ENCODE assay signal across 1 cellular context in the genomic region with DNA sequence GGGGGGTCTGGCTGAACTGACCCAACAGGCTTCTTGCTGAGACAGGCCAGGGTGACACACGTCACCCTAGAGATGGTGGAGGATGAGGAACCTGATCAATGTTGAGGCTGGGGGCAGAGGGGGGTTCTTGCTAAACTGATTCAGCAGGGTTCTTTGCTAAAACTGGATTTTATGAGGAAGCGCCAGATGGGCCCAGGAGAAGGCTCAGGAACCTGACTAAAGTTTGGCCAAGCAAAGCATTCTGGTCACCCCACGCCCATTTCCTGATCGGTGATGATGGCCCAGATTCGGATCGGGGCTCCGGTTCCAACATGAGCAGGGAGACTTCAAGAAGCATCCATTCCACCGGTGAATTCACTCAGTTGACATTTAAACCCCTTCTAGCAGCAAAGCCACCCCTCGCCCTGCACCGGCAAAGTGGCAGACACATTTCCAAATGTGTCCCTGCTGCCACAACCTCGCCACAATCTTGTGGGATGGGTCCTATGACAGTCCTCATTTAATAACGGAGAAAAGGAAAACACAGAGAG.
TF ChIP-seq lines count a peak whose summit lies in the region.

No MANE protein-coding gene starts in this region.

TF ChIP-seq in H1, 55 proteins besides CTCF, POLR2A, EP300 and RAD21:
- TF ChIP-seq CTBP2 (IDR thresholded peaks at IDR 0.05; ENCODE audit: borderline replicate concordance, insufficient read depth, insufficient read length, low read length) (no peak), ASH2L (IDR thresholded peaks at IDR 0.05; ENCODE audit: low read length) (no peak), BRCA1 (IDR thresholded peaks at IDR 0.05; ENCODE audit: low read depth, low read length) (no peak), NANOG (IDR thresholded peaks at IDR 0.05; ENCODE audit: insufficient read depth, low read depth, low read length, poor library complexity, severe bottlenecking) (no peak)
- TF ChIP-seq, protein P1, sequence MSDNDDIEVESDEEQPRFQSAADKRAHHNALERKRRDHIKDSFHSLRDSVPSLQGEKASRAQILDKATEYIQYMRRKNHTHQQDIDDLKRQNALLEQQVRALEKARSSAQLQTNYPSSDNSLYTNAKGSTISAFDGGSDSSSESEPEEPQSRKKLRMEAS (IDR thresholded peaks at IDR 0.05): no peak
